In genomic region chr14:75655235-75655634, GRCh38 we compare ENCODE assay signal across 23 cellular contexts. TPM values are rescaled to one million over a fixed set of nuclear protein-coding genes. Genes with fewer than 3 reads are reported as not detected.
DNase-seq lines count a peak whose midpoint lies in the region; ATAC-seq, FAIRE-seq and TF ChIP-seq lines count a peak whose summit lies in the region.
"Had no signal": no experiment of that assay in that cellular context is flagged by ENCODE, and none has a peak within 500 bp of the region (broad histone marks: within the 10 kb centered on the region; RNA-seq: fewer than 3 reads in every experiment).

No MANE protein-coding gene starts in this region.

- H3K4ac ChIP-seq in H1 (replicated peaks; ENCODE audit: insufficient read length, low read depth, low read length), result no peak overlapping the region

- H3K4me3 Mint-ChIP-seq in GM23338 (no peak overlapping the region), T-cell (no peak overlapping the region)
- H3K4me3 Mint-ChIP-seq in stimulated activated effector memory CD8-positive, alpha-beta T cell treated with anti-CD3 and anti-CD28 coated beads, Interleukin-12 subunit alpha, Interleukin-12 subunit beta, amount 100 ng/mL, for 72 hours, result no peak overlapping the region
- no peak overlapping the region for H3K4me3 Mint-ChIP-seq in stimulated activated naive CD8-positive, alpha-beta T cell treated with anti-CD3 and anti-CD28 coated beads, Interleukin-15, amount 100 ng/mL, for 72 hours
- H3K4me3 Mint-ChIP-seq: B cell; CD4-positive, alpha-beta T cell; CD8-positive, alpha-beta T cell had no signal

- H3K79me2 ChIP-seq in GM23338 (replicated peaks; ENCODE audit: insufficient read depth), result peaks cover 29% of the 10 kb centered on the region
- H3K79me2 ChIP-seq in H1 (ENCODE audit: control insufficient read depth in 1 of 2, insufficient read depth in 2 of 2, low read length in 2 of 2), result peaks cover 0 to 25% of the 10 kb centered on the region in 2 experiments; a peak in 3 of 4 replicates

- H4K5ac ChIP-seq in H1 (ENCODE audit: insufficient read length, low read depth, low read length), result no peak overlapping the region

- H3K9me2 ChIP-seq in GM23338 (ENCODE audit: insufficient read depth), result no peaks in the 10 kb centered on the region

- 0% methylated on average over 1 of the region's 1 CpG; no CpG with 5 or more reads in 1 of the 2 experiments for WGBS in H1 (ENCODE audit: extremely low coverage in 1 of 2, insufficient coverage in 1 of 2, insufficient read length in 1 of 2, insufficient replicate concordance in 2 of 2, low coverage in 1 of 2, low lambda C conversion rate in 2 of 2, missing lambda C conversion rate in 1 of 2), 2 experiments

- H2BK15ac ChIP-seq in H1 (ENCODE audit: low read length), result no peak overlapping the region

- H3K36me3 ChIP-seq in GM23338 (ENCODE audit: insufficient read depth), result peaks cover 34% of the 10 kb centered on the region
- H3K36me3 ChIP-seq in H1 (ENCODE audit: control insufficient read depth in 2 of 4, insufficient read depth in 4 of 4, low read length in 3 of 4), result peaks cover 15 to 44% (median 31%) of the 10 kb centered on the region in 4 experiments

- no peak for FAIRE-seq in H1 (lab: Jason Lieb, UNC)
- FAIRE-seq: A549, D721Med, G401.6, GM12891 had no signal

- DNase-seq in GM23338 (ENCODE audit: low spot score) (no peak), H1 (ENCODE audit: low read depth in 1 of 2, low spot score in 2 of 2) (no peak), omental fat pad (ENCODE audit: low spot score) (no peak), HEK293T (ENCODE audit: extremely low spot score) (no peak), NCI-H2029 treated with DMSO at 0.1 percent for 48 hours (lab: John Stamatoyannopoulos, UW) (no peak), T-cell (no peak)
- no peak for DNase-seq in stimulated activated effector memory CD8-positive, alpha-beta T cell treated with anti-CD3 and anti-CD28 coated beads, Interleukin-12 subunit alpha, Interleukin-12 subunit beta, amount 100 ng/mL, for 72 hours (ENCODE audit: low spot score in 2 of 2)
- DNase-seq in stimulated activated naive CD8-positive, alpha-beta T cell treated with anti-CD3 and anti-CD28 coated beads, Interleukin-15, amount 100 ng/mL, for 72 hours, result no peak
- DNase-seq: AML-193; Caco-2; Calu3; CD4-positive, alpha-beta T cell; CD8-positive, alpha-beta T cell; DMS79 treated with DMSO at 0.1 percent for 48 hours; GF-D8 had no signal

- H4K91ac ChIP-seq in H1 (replicated peaks; ENCODE audit: insufficient read length, low read length), result no peak overlapping the region

- 0 out of 2 replicates have a peak, but pooled peaks cover 5% of the 10 kb centered on the region for H3K23me2 ChIP-seq in H1 (ENCODE audit: low read depth, low read length)

- H2AK5ac ChIP-seq in H1 (ENCODE audit: low read depth, low read length), result no peak overlapping the region

- no peak overlapping the region for H3K4me2 ChIP-seq in GM23338
- H3K4me2 ChIP-seq in H1 (ENCODE audit: insufficient read depth in 1 of 2, low read depth in 2 of 2, low read length in 2 of 2), result no peak overlapping the region
- H3K4me2 ChIP-seq: A549; BLaER1 treated with 17β-estradiol and CSF1 and Interleukin-3, amounts not matched to agents 10 nM and 100 nM had no signal

- no peak overlapping the region for H2AFZ ChIP-seq in GM23338
- H2AFZ ChIP-seq in H1 (ENCODE audit: low read length), result no peak overlapping the region

- no peak overlapping the region for H3K14ac ChIP-seq in H1 (ENCODE audit: insufficient read length)

- H3K4me1 ChIP-seq in GM23338 (ENCODE audit: insufficient read depth) (peaks cover 8% of the 10 kb centered on the region; the same call in 1 of the 2 replicates), H1 (replicated peaks in 1 of 4; ENCODE audit: control insufficient read depth in 3 of 4, insufficient read depth in 4 of 4, low read length in 3 of 4) (0 out of 7 replicates have a peak, but pooled peaks cover 0 to 2% (median 0%) of the 10 kb centered on the region in 4 experiments)

- peaks cover 8% of the 10 kb centered on the region; the same call in 1 of the 2 replicates for H3K79me1 ChIP-seq in H1 (ENCODE audit: low read depth, low read length)

- CTCF ChIA-PET in H1 (lab: Charles Lee; ENCODE audit: partially characterized antibody) (interaction anchor here (0.7 to 13.7 kb wide), 29 partner anchors 9 to 407 kb away, joined by 3 to 348 read pairs (median 6); partner anchors contain the start of genes BATF and FLVCR2), HEK293T (lab: Yijun Ruan, JAX) (interaction anchor here (0.6 to 7.4 kb wide), 11 partner anchors 9 to 351 kb away, joined by 3 to 76 read pairs (median 4); partner anchors contain the start of gene FLVCR2), T-cell (lab: Charles Lee) (interaction anchor here (0.7 to 6.8 kb wide), 14 partner anchors 13 to 1160 kb away, joined by 3 to 89 read pairs (median 4); partner anchors contain the start of genes FLVCR2 (in 2 of the 2) and IFT43 (in 1 of the 2))

- H2BK20ac ChIP-seq in H1 (ENCODE audit: low read length), result no peak overlapping the region

- no peak overlapping the region for H2BK5ac ChIP-seq in H1 (ENCODE audit: low read depth, low read length)

- no peak for TF ChIP-seq EP300 in H1 (IDR thresholded peaks at IDR 0.05; ENCODE audit: borderline replicate concordance in 1 of 2, low read depth in 2 of 2, low read length in 2 of 2)

- TF ChIP-seq CTCF in GM23338 (conservative IDR thresholded peaks at IDR 0.05; ENCODE audit: low read depth in 2 of 2) (no peak), H1 (IDR thresholded peaks at IDR 0.05; ENCODE audit: control extremely low read depth in 1 of 3, insufficient read depth in 1 of 3, low read depth in 1 of 3, low read length in 3 of 3) (no peak), omental fat pad (IDR thresholded peaks at IDR 0.05) (no peak)

- H3K9me3 ChIP-seq in H1 (ENCODE audit: insufficient read depth in 2 of 2, low read depth in 1 of 2, low read length in 1 of 2), result no peaks in the 10 kb centered on the region
- H3K9me3 ChIP-seq: A549; BLaER1 treated with 17β-estradiol and CSF1 and Interleukin-3, amounts not matched to agents 10 nM and 100 nM; Caco-2 had no signal

- H3K27ac ChIP-seq in GM23338 (ENCODE audit: low read depth), result no peak overlapping the region
- no peak overlapping the region for H3K27ac ChIP-seq in H1 (ENCODE audit: low read depth, low read length)
- H3K27ac ChIP-seq: 22Rv1; A549; BLaER1 treated with 17β-estradiol and CSF1 and Interleukin-3, amounts not matched to agents 10 nM and 100 nM; C4-2B had no signal

- no peak overlapping the region for H3K9ac ChIP-seq in H1 (replicated peaks in 1 of 4; ENCODE audit: extremely low read depth in 1 of 4, low read depth in 3 of 4, low read length in 3 of 4)
- H3K9ac ChIP-seq: BLaER1 treated with 17β-estradiol and CSF1 and Interleukin-3, amounts not matched to agents 10 nM and 100 nM had no signal

- no peak overlapping the region for H3K56ac ChIP-seq in H1 (replicated peaks; ENCODE audit: insufficient read length, low read depth, low read length)

- no peak overlapping the region for H4K8ac ChIP-seq in H1 (ENCODE audit: extremely low read depth, insufficient read depth, low read length)

- H3K4me3 ChIP-seq in GM23338 (no peak overlapping the region), H1 (ENCODE audit: extremely low read depth in 1 of 4, insufficient read depth in 2 of 4, low read depth in 3 of 4, low read length in 4 of 4) (no peak overlapping the region)
- H3K4me3 ChIP-seq: A549; BLaER1 treated with 17β-estradiol and CSF1 and Interleukin-3, amounts not matched to agents 10 nM and 100 nM had no signal

- H3K27me3 Mint-ChIP-seq in GM23338 (ENCODE audit: insufficient read depth, low read depth, poor library complexity), result no peaks in the 10 kb centered on the region
- H3K27me3 Mint-ChIP-seq in stimulated activated naive CD8-positive, alpha-beta T cell treated with anti-CD3 and anti-CD28 coated beads, Interleukin-15, amount 100 ng/mL, for 72 hours, result no peaks in the 10 kb centered on the region
- H3K27me3 Mint-ChIP-seq in T-cell, result no peaks in the 10 kb centered on the region
- H3K27me3 Mint-ChIP-seq: B cell; CD4-positive, alpha-beta T cell had no signal

- H3F3A ChIP-seq in GM23338 (replicated peaks; ENCODE audit: low read depth), result no peaks in the 10 kb centered on the region

- POLR2A ChIA-PET in H1 (lab: Charles Lee; ENCODE audit: partially characterized antibody), result interaction anchor here (1.0 to 4.1 kb wide), 4 partner anchors 24 to 82 kb away, joined by 3 to 19 read pairs (median 5); partner anchors contain the start of gene FLVCR2
- POLR2A ChIA-PET in HEK293T (lab: Yijun Ruan, JAX), result interaction anchor here (2.8 kb wide), 1 partner anchor 78 kb away, joined by 11 read pairs; no protein-coding TSS in a partner anchor
- POLR2A ChIA-PET in T-cell (lab: Charles Lee), result interaction anchor here in 1 of 2 donors (0.6 kb wide), 1 partner anchor 18 kb away, joined by 7 read pairs; no protein-coding TSS in a partner anchor

- H3K4me1 Mint-ChIP-seq in GM23338 (peaks cover 18% of the 10 kb centered on the region; the same call in 2 of the 3 replicates), T-cell (peaks cover 13 to 24% (median 15%) of the 10 kb centered on the region in 3 donors)
- peaks cover 13% of the 10 kb centered on the region for H3K4me1 Mint-ChIP-seq in stimulated activated effector memory CD8-positive, alpha-beta T cell treated with anti-CD3 and anti-CD28 coated beads, Interleukin-12 subunit alpha, Interleukin-12 subunit beta, amount 100 ng/mL, for 72 hours
- H3K4me1 Mint-ChIP-seq in stimulated activated naive CD8-positive, alpha-beta T cell treated with anti-CD3 and anti-CD28 coated beads, Interleukin-15, amount 100 ng/mL, for 72 hours, result peaks cover 14% of the 10 kb centered on the region

- H2BK12ac ChIP-seq in H1 (ENCODE audit: low read depth, low read length), result no peak overlapping the region

- no peak overlapping the region for H2BK120ac ChIP-seq in H1 (replicated peaks; ENCODE audit: low read depth, low read length)

- no peak overlapping the region for H3K23ac ChIP-seq in H1 (ENCODE audit: insufficient read length)

- ATAC-seq in GM23338, result no peak
- peak; percentile 21 for ATAC-seq in omental fat pad (ENCODE audit: low FRiP score)
- ATAC-seq in stimulated activated effector memory CD8-positive, alpha-beta T cell treated with anti-CD3 and anti-CD28 coated beads, Interleukin-12 subunit alpha, Interleukin-12 subunit beta, amount 100 ng/mL, for 72 hours, result no peak
- no peak for ATAC-seq in stimulated activated naive CD8-positive, alpha-beta T cell treated with anti-CD3 and anti-CD28 coated beads, Interleukin-15, amount 100 ng/mL, for 72 hours
- ATAC-seq in T-cell (replicated peaks in 1 of 4), result no peak
- ATAC-seq: A549; CD8-positive, alpha-beta T cell had no signal

- H4K20me1 ChIP-seq in GM23338 (replicated peaks; ENCODE audit: insufficient read depth) (peaks cover 10% of the 10 kb centered on the region), H1 (replicated peaks in 1 of 2; ENCODE audit: control insufficient read depth in 1 of 2, insufficient read depth in 2 of 2, low read length in 2 of 2) (peaks cover 2% of the 10 kb centered on the region in 2 experiments)

- TF ChIP-seq POLR2A in H1 (IDR thresholded peaks at IDR 0.05; ENCODE audit: control extremely low read depth in 1 of 2, low read depth in 2 of 2, low read length in 2 of 2), result no peak

- TF ChIP-seq RAD21 in H1 (IDR thresholded peaks at IDR 0.05 in 1 of 2, conservative IDR thresholded peaks at IDR 0.05 in 1 of 2; ENCODE audit: low read depth in 2 of 2, low read length in 2 of 2), result no peak

- H3K9me3 Mint-ChIP-seq in GM23338, result no peaks in the 10 kb centered on the region
- H3K9me3 Mint-ChIP-seq in stimulated activated effector memory CD8-positive, alpha-beta T cell treated with anti-CD3 and anti-CD28 coated beads, Interleukin-12 subunit alpha, Interleukin-12 subunit beta, amount 100 ng/mL, for 72 hours, result no peaks in the 10 kb centered on the region
- H3K9me3 Mint-ChIP-seq in stimulated activated naive CD8-positive, alpha-beta T cell treated with anti-CD3 and anti-CD28 coated beads, Interleukin-15, amount 100 ng/mL, for 72 hours, result no peaks in the 10 kb centered on the region
- no peaks in the 10 kb centered on the region for H3K9me3 Mint-ChIP-seq in T-cell
- H3K9me3 Mint-ChIP-seq: CD4-positive, alpha-beta T cell; CD8-positive, alpha-beta T cell had no signal

- 0 out of 2 replicates have a peak overlapping the region, but pooled peaks have one; percentile 5 for H3K27ac Mint-ChIP-seq in GM23338
- H3K27ac Mint-ChIP-seq in stimulated activated effector memory CD8-positive, alpha-beta T cell treated with anti-CD3 and anti-CD28 coated beads, Interleukin-12 subunit alpha, Interleukin-12 subunit beta, amount 100 ng/mL, for 72 hours, result peak overlapping the region; percentile 79
- H3K27ac Mint-ChIP-seq in stimulated activated naive CD8-positive, alpha-beta T cell treated with anti-CD3 and anti-CD28 coated beads, Interleukin-15, amount 100 ng/mL, for 72 hours, result no peak overlapping the region
- H3K27ac Mint-ChIP-seq in T-cell, result no peak overlapping the region
- H3K27ac Mint-ChIP-seq: B cell; CD4-positive, alpha-beta T cell; CD8-positive, alpha-beta T cell had no signal

- no peak overlapping the region for H3K18ac ChIP-seq in H1 (ENCODE audit: extremely low read depth, low read length)

- H3K27me3 ChIP-seq in GM23338 (ENCODE audit: insufficient read depth) (no peaks in the 10 kb centered on the region), H1 (replicated peaks in 1 of 4; ENCODE audit: control insufficient read depth in 3 of 4, extremely low read depth in 1 of 4, insufficient read depth in 3 of 4, low read length in 3 of 4) (no peaks in the 10 kb centered on the region)
- H3K27me3 ChIP-seq: BLaER1 treated with 17β-estradiol and CSF1 and Interleukin-3, amounts not matched to agents 10 nM and 100 nM had no signal

- H3K36me3 Mint-ChIP-seq in GM23338 (ENCODE audit: low read depth), result peaks cover 57% of the 10 kb centered on the region
- H3K36me3 Mint-ChIP-seq in stimulated activated effector memory CD8-positive, alpha-beta T cell treated with anti-CD3 and anti-CD28 coated beads, Interleukin-12 subunit alpha, Interleukin-12 subunit beta, amount 100 ng/mL, for 72 hours, result peaks cover 56% of the 10 kb centered on the region
- H3K36me3 Mint-ChIP-seq in T-cell, result peaks cover 39% of the 10 kb centered on the region

RNA-seq across cellular contexts. Expression of gene ERG28, which starts 5.4 kb away (rescaled TPM):
- 27.1 and 27.9 TPM in 2 replicates for total RNA-seq in GM23338 (2014; rRNA removed; shearing (Covaris generic))
- polyA plus RNA-seq in GM23338 (2016; fragmentation: Nextera tagmentation; extraction: Ambion mirVana), result 88.9 and 95.1 TPM in 2 replicates
- 30.5 and 32.6 TPM in 2 replicates for total RNA-seq in H1 (2021; fragmentation: NEBNext Ultra II Directional; extraction: Animal tissue kit (Norgen Biotek cat#: 25700))
- 45.3 and 56.7 TPM in 2 replicates for polyA plus RNA-seq in H1 (2011; rRNA removed)
- 42.6 TPM for polyA plus RNA-seq in H1 (2011; cell fraction: cytosol; rRNA removed)
- 21.8 TPM for polyA plus RNA-seq in H1 (2011; cell fraction: nucleus; rRNA removed)
- polyA plus RNA-seq in H1 (2012, experiment 1 of 2), result 31.8 to 37.4 TPM (median 35.1 TPM) in 4 replicates
- 56.3 TPM for polyA plus RNA-seq in H1 (2012, experiment 2 of 2)
- polyA plus RNA-seq in H1 (2013, experiment 1 of 2), result 81.1 TPM
- polyA plus RNA-seq in H1 (2013, experiment 2 of 2), result 112 TPM
- 21.5 and 23.6 TPM in 2 replicates for polyA minus RNA-seq in H1 (2011; rRNA and poly(A)+ RNA removed)
- polyA minus RNA-seq in H1 (2011; cell fraction: cytosol; rRNA and poly(A)+ RNA removed), result 9.3 TPM
- 11.7 TPM for polyA minus RNA-seq in H1 (2011; cell fraction: nucleus; rRNA and poly(A)+ RNA removed)
- 1 to 10 TPM; 3.6 to 5.5 (median 5.1) TPM for total RNA-seq in omental fat pad
- total RNA-seq in T-cell, result 10 to 100 TPM in 4 of 5 donors, 1 to 10 TPM in 1; 9.8 to 14.4 (median 12.3) TPM

RNA-seq across cellular contexts. Expression of gene TTLL5, which starts 5.8 kb away (rescaled TPM):
- 34.2 and 35.4 TPM in 2 replicates for total RNA-seq in GM23338 (2014; rRNA removed; shearing (Covaris generic))
- polyA plus RNA-seq in GM23338 (2016; fragmentation: Nextera tagmentation; extraction: Ambion mirVana) (24.5 and 33.5 TPM in 2 replicates), H1 (2011; rRNA removed) (14.8 and 16.1 TPM in 2 replicates)
- 44.6 and 45.9 TPM in 2 replicates for total RNA-seq in H1 (2021; fragmentation: NEBNext Ultra II Directional; extraction: Animal tissue kit (Norgen Biotek cat#: 25700))
- polyA plus RNA-seq in H1 (2011; cell fraction: cytosol; rRNA removed), result 15.9 TPM
- polyA plus RNA-seq in H1 (2011; cell fraction: nucleus; rRNA removed), result 22.9 TPM
- polyA plus RNA-seq in H1 (2012, experiment 1 of 2), result 22.8 to 31.8 TPM (median 23.2 TPM) in 4 replicates
- polyA plus RNA-seq in H1 (2012, experiment 2 of 2), result 2.7 TPM
- polyA plus RNA-seq in H1 (2013, experiment 1 of 2), result 24.5 TPM
- polyA plus RNA-seq in H1 (2013, experiment 2 of 2), result 25.2 TPM
- polyA minus RNA-seq in H1 (2011; rRNA and poly(A)+ RNA removed), result 52.0 and 82.4 TPM in 2 replicates
- 23.4 TPM for polyA minus RNA-seq in H1 (2011; cell fraction: cytosol; rRNA and poly(A)+ RNA removed)
- polyA minus RNA-seq in H1 (2011; cell fraction: nucleus; rRNA and poly(A)+ RNA removed), result 104 TPM
- total RNA-seq in omental fat pad (10 to 100 TPM; 17.3 to 28.2 (median 22.2) TPM), T-cell (10 to 100 TPM; 15.4 to 36.2 (median 22.2) TPM)

Comparison
In these comparisons a context has a peak if more than half of its experiments do, and no peak if none do; other contexts are left out.
1. H3K27ac Mint-ChIP-seq: peak in GM23338 (single experiment) and stimulated activated effector memory CD8-positive, alpha-beta T cell treated with anti-CD3 and anti-CD28 coated beads, Interleukin-12 subunit alpha, Interleukin-12 subunit beta, amount 100 ng/mL, for 72 hours (single experiment); none in stimulated activated naive CD8-positive, alpha-beta T cell treated with anti-CD3 and anti-CD28 coated beads, Interleukin-15, amount 100 ng/mL, for 72 hours (0 of 2) and T-cell (0 of 2).